In genomic region chr18:8938817-8939216, GRCh38 we compare ENCODE assay signal across 19 cellular contexts.
A peak's percentile ranks its signal among the peaks of the same experiment; 100 is the strongest.
DNase-seq lines count a peak whose midpoint lies in the region; ATAC-seq, FAIRE-seq and TF ChIP-seq lines count a peak whose summit lies in the region.
"Had no signal": no experiment of that assay in that cellular context is flagged by ENCODE, and none has a peak within 500 bp of the region (broad histone marks: within the 10 kb centered on the region; RNA-seq: fewer than 3 reads in every experiment).

No MANE protein-coding gene starts in this region.

- H3K27ac ChIP-seq in astrocyte (ENCODE audit: low read depth, low read length) (no peak overlapping the region), A673 (ENCODE audit: low read depth, low read length, poor library complexity, severe bottlenecking) (no peak overlapping the region)

- CTCF ChIA-PET in A673 (lab: Charles Lee) = no interaction called here

- BruUV-seq in A673 (replicated peaks; lab: Mats Ljungman, UMichigan) = no TSS peak

- H3K4me1 ChIP-seq in astrocyte (ENCODE audit: insufficient read depth, low read length) (peaks cover 16% of the 10 kb centered on the region), A673 (ENCODE audit: insufficient read depth, low read length, poor library complexity, severe bottlenecking) (no peaks in the 10 kb centered on the region)

- H3K36me3 ChIP-seq in astrocyte (ENCODE audit: insufficient read depth, low read length) (no peaks in the 10 kb centered on the region), A673 (ENCODE audit: insufficient read depth, low read length, poor library complexity, severe bottlenecking) (no peaks in the 10 kb centered on the region)

- H3K27ac Mint-ChIP-seq in astrocyte (ENCODE audit: unreplicated experiment) = peak overlapping the region; percentile 34
- H3K27ac Mint-ChIP-seq in naive B cell = peak overlapping the region; percentile 39 to 92 (median 72)
- H3K27ac Mint-ChIP-seq: activated naive CD8-positive, alpha-beta T cell treated with anti-CD3 and anti-CD28 coated beads, Interleukin-2, amount 50 U/mL, for 24 hours; activated T-helper 17 cell treated with anti-CD3 and anti-CD28 coated beads, Interleukin-2, amount 50 U/mL, for 72 hours; CD8-positive, alpha-beta T cell; immature natural killer cell; stimulated activated naive CD8-positive, alpha-beta T cell treated with anti-CD3 and anti-CD28 coated beads, Interleukin-15, Interleukin-2, amounts not matched to agents 100 ng/mL and 50 ng/mL, for 24 hours had no signal

- no peaks in the 10 kb centered on the region for H3K27me3 ChIP-seq in astrocyte (ENCODE audit: insufficient read depth, low read length)
- no peaks in the 10 kb centered on the region for H3K27me3 ChIP-seq in A673 (replicated peaks; ENCODE audit: insufficient read depth, low read depth, low read length, poor library complexity)

- FAIRE-seq in astrocyte (lab: Jason Lieb, UNC) = no peak

- no peaks in the 10 kb centered on the region for H3K36me3 Mint-ChIP-seq in astrocyte (ENCODE audit: low read depth, unreplicated experiment)
- no peaks in the 10 kb centered on the region for H3K36me3 Mint-ChIP-seq in naive B cell
- H3K36me3 Mint-ChIP-seq: CD8-positive, alpha-beta T cell; immature natural killer cell had no signal

- H3K9me3 ChIP-seq in astrocyte (ENCODE audit: insufficient read depth, low read depth, low read length) (no peaks in the 10 kb centered on the region), A673 (ENCODE audit: low read depth, low read length, poor library complexity, severe bottlenecking) (no peaks in the 10 kb centered on the region)

- no peaks in the 10 kb centered on the region for H3K27me3 Mint-ChIP-seq in astrocyte (ENCODE audit: low read depth, unreplicated experiment)
- H3K27me3 Mint-ChIP-seq in naive B cell = no peaks in the 10 kb centered on the region
- H3K27me3 Mint-ChIP-seq: activated naive CD8-positive, alpha-beta T cell treated with anti-CD3 and anti-CD28 coated beads, Interleukin-2, amount 50 U/mL, for 24 hours; stimulated activated naive CD8-positive, alpha-beta T cell treated with anti-CD3 and anti-CD28 coated beads, Interleukin-15, Interleukin-2, amounts not matched to agents 100 ng/mL and 50 ng/mL, for 24 hours had no signal

- no peaks in the 10 kb centered on the region for H4K20me1 ChIP-seq in astrocyte (ENCODE audit: insufficient read depth, low read length)

- no peaks in the 10 kb centered on the region for H3K79me2 ChIP-seq in astrocyte (ENCODE audit: insufficient read depth, low read length)

- H3K4me1 Mint-ChIP-seq in astrocyte (ENCODE audit: low read depth, unreplicated experiment) (peaks cover 24% of the 10 kb centered on the region), naive B cell (peaks cover 14 to 26% (median 16%) of the 10 kb centered on the region in 3 donors)
- H3K4me1 Mint-ChIP-seq: activated naive CD8-positive, alpha-beta T cell treated with anti-CD3 and anti-CD28 coated beads, Interleukin-2, amount 50 U/mL, for 24 hours; activated T-helper 17 cell treated with anti-CD3 and anti-CD28 coated beads, Interleukin-2, amount 50 U/mL, for 72 hours; immature natural killer cell had no signal

- H3K9me3 Mint-ChIP-seq in astrocyte (ENCODE audit: unreplicated experiment) = peaks cover 7% of the 10 kb centered on the region
- no peaks in the 10 kb centered on the region for H3K9me3 Mint-ChIP-seq in naive B cell
- H3K9me3 Mint-ChIP-seq: activated naive CD8-positive, alpha-beta T cell treated with anti-CD3 and anti-CD28 coated beads, Interleukin-2, amount 50 U/mL, for 24 hours; activated T-helper 17 cell treated with anti-CD3 and anti-CD28 coated beads, Interleukin-2, amount 50 U/mL, for 72 hours; CD8-positive, alpha-beta T cell; immature natural killer cell; neural crest cell; stimulated activated naive CD8-positive, alpha-beta T cell treated with anti-CD3 and anti-CD28 coated beads, Interleukin-15, Interleukin-2, amounts not matched to agents 100 ng/mL and 50 ng/mL, for 24 hours had no signal

- POLR2A ChIA-PET in A673 (lab: Charles Lee; ENCODE audit: low non-redundant PET) = no interaction called here

- TF ChIP-seq CTCF in astrocyte (IDR thresholded peaks at IDR 0.05; ENCODE audit: insufficient read depth, low read depth, low read length) (no peak), A673 (conservative IDR thresholded peaks at IDR 0.05; ENCODE audit: low read depth, low read length) (no peak)

- H3K4me3 Mint-ChIP-seq in astrocyte (ENCODE audit: unreplicated experiment) = no peak overlapping the region
- peak overlapping the region in 3 of 8 donors; percentile 36 to 64 (median 53) for H3K4me3 Mint-ChIP-seq in naive B cell
- H3K4me3 Mint-ChIP-seq: activated naive CD8-positive, alpha-beta T cell treated with anti-CD3 and anti-CD28 coated beads, Interleukin-2, amount 50 U/mL, for 24 hours; activated T-helper 17 cell treated with anti-CD3 and anti-CD28 coated beads, Interleukin-2, amount 50 U/mL, for 72 hours; CD8-positive, alpha-beta T cell; immature natural killer cell; neural crest cell; stimulated activated naive CD8-positive, alpha-beta T cell treated with anti-CD3 and anti-CD28 coated beads, Interleukin-15, Interleukin-2, amounts not matched to agents 100 ng/mL and 50 ng/mL, for 24 hours had no signal

- H3K4me3 ChIP-seq in astrocyte (ENCODE audit: insufficient read depth, low read depth, low read length) (no peak overlapping the region), A673 (ENCODE audit: low read depth, low read length, poor library complexity, severe bottlenecking) (no peak overlapping the region)

- no peak overlapping the region for H3K9ac ChIP-seq in astrocyte (ENCODE audit: low read length)

- no peak overlapping the region for H3K4me2 ChIP-seq in astrocyte (ENCODE audit: low read length)

- H2AFZ ChIP-seq in astrocyte (ENCODE audit: low read depth, low read length) = no peak overlapping the region

- DNase-seq in CMK (ENCODE audit: low read depth) (peak; percentile 79), MV-4-11 (lab: John Stamatoyannopoulos, UW) (peak; percentile 25), astrocyte (ENCODE audit: low read depth) (no peak), naive B cell (no peak), NCI-H1092 treated with DMSO at 0.1 percent for 48 hours (lab: John Stamatoyannopoulos, UW) (no peak), putamen (ENCODE audit: low spot score) (no peak), NCI-H1694 (lab: John Stamatoyannopoulos, UW) (no peak), A673 (ENCODE audit: low spot score) (no peak)
- DNase-seq: ACHN; activated CD4-positive, alpha-beta T cell treated with anti-CD3 and anti-CD28 coated beads for 1 hour; activated naive CD8-positive, alpha-beta T cell treated with anti-CD3 and anti-CD28 coated beads, Interleukin-2, amount 50 U/mL, for 24 hours; CD8-positive, alpha-beta T cell; immature natural killer cell; mammary epithelial cell; NCI-H1105 treated with DMSO at 0.1 percent for 48 hours; NCI-H2227 treated with DMSO at 0.1 percent for 48 hours had no signal

- ATAC-seq in naive B cell (ENCODE audit: low read depth in 2 of 2) = peak; percentile 90 to 91
- ATAC-seq: activated naive CD8-positive, alpha-beta T cell treated with anti-CD3 and anti-CD28 coated beads, Interleukin-2, amount 50 U/mL, for 24 hours; activated T-helper 17 cell treated with anti-CD3 and anti-CD28 coated beads, Interleukin-2, amount 50 U/mL, for 72 hours; CD8-positive, alpha-beta T cell had no signal

- intact Hi-C loops in A673 (cut with micrococcal nuclease; ENCODE audit: unreplicated experiment) = no loop called here

Comparison
In these comparisons a context has a peak if more than half of its experiments do, and no peak if none do; other contexts are left out.
1. DNase-seq: peak in CMK (single experiment) and MV-4-11 (single experiment); none in astrocyte (single experiment), naive B cell (single experiment), NCI-H1092 treated with DMSO at 0.1 percent for 48 hours (single experiment), putamen (single experiment), NCI-H1694 (single experiment) and A673 (single experiment).